Comparison of ENCODE assay signal across 1 cellular context in genomic region chr15:92714071-92714456, GRCh38.
TF ChIP-seq lines count a peak whose summit lies in the region.

No MANE protein-coding gene starts in this region.

TF ChIP-seq in GM23338, 12 proteins besides CTCF, POLR2A, EP300 and RAD21 (continued from another document):
- TF ChIP-seq, protein P1, sequence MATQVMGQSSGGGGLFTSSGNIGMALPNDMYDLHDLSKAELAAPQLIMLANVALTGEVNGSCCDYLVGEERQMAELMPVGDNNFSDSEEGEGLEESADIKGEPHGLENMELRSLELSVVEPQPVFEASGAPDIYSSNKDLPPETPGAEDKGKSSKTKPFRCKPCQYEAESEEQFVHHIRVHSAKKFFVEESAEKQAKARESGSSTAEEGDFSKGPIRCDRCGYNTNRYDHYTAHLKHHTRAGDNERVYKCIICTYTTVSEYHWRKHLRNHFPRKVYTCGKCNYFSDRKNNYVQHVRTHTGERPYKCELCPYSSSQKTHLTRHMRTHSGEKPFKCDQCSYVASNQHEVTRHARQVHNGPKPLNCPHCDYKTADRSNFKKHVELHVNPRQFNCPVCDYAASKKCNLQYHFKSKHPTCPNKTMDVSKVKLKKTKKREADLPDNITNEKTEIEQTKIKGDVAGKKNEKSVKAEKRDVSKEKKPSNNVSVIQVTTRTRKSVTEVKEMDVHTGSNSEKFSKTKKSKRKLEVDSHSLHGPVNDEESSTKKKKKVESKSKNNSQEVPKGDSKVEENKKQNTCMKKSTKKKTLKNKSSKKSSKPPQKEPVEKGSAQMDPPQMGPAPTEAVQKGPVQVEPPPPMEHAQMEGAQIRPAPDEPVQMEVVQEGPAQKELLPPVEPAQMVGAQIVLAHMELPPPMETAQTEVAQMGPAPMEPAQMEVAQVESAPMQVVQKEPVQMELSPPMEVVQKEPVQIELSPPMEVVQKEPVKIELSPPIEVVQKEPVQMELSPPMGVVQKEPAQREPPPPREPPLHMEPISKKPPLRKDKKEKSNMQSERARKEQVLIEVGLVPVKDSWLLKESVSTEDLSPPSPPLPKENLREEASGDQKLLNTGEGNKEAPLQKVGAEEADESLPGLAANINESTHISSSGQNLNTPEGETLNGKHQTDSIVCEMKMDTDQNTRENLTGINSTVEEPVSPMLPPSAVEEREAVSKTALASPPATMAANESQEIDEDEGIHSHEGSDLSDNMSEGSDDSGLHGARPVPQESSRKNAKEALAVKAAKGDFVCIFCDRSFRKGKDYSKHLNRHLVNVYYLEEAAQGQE (IDR thresholded peaks at IDR 0.05; ENCODE audit: unreplicated experiment), result no peak
- TF ChIP-seq ZNF114 (CRISPR knock-in tag; IDR thresholded peaks at IDR 0.05) (no peak), ZNF331 (CRISPR knock-in tag; IDR thresholded peaks at IDR 0.05; ENCODE audit: low read depth) (no peak), NANOG (IDR thresholded peaks at IDR 0.05; ENCODE audit: borderline replicate concordance) (no peak; the same call in 1 of the 2 replicates)
